Comparison of ENCODE assay signal across 1 cellular context in genomic region chr15:73681856-73682596, GRCh38.
A peak's percentile ranks its signal among the peaks of the same experiment; 100 is the strongest.
TF ChIP-seq lines count a peak whose summit lies in the region.

No MANE protein-coding gene starts in this region.

TF ChIP-seq in K562, 482 proteins besides CTCF, POLR2A, EP300 and RAD21:
- TF ChIP-seq ESRRB (CRISPR knock-in tag; IDR thresholded peaks at IDR 0.05; ENCODE audit: borderline replicate concordance) (no peak), PRDM10 (IDR thresholded peaks at IDR 0.05; ENCODE audit: partially characterized antibody) (peak; percentile 56)
